Comparison of ENCODE assay signal across 9 cellular contexts in the genomic region with DNA sequence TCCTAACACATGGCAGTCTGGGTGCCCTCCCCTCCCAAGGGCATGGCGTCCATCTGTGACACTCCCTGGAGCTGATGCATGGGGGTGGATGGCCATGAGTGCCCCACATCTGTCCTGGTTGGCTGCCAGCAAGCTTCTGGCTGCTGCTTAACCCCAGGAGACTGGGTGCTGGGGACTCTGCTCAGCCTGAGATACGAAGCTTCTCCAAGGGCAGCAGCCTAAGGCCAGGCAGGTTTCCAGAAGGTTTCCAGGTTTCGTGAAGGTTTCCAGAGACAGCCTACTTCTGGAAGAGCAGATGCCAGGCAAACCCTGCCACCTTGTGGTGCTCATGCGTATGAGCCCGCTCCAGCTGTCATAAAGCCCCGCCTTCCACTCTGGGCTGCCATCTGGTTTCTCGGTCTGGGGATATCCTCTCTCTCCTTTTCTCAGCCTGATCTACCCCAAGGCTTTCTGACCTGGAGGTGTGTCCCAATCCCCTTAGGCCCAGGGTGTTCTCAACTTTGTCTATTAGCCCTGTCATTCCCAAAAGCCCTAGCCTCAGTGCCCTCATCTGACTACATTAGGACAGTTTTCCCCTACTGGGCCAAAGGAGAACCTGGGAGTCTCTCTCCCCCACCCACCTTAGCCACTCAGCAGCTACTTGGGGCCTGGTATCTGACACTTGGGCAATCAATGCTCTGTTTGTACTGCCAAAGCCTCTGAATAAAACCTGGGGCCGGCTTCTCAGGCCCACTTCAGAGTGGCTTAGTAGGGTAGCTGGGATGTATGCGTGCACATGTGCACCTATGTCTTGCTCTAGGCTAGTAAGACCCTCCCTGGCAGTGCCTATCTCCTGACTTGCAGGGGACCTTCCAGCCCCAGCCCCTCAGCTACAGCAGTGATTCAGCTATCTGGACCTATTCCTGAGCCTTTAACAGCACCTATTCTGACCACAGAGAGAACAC. TPM values are rescaled to one million over a fixed set of nuclear protein-coding genes. Genes with fewer than 3 reads are reported as not detected.
DNase-seq lines count a peak whose midpoint lies in the region; ATAC-seq and TF ChIP-seq lines count a peak whose summit lies in the region.
"Had no signal": no experiment of that assay in that cellular context is flagged by ENCODE, and none has a peak within 500 bp of the region (broad histone marks: within the 10 kb centered on the region; RNA-seq: fewer than 3 reads in every experiment).

No MANE protein-coding gene starts in this region.

- no peak overlapping the region for H3K9ac ChIP-seq in neuronal stem cell (ENCODE audit: low read depth, low read length, poor library complexity)

- no peak overlapping the region for H4K8ac ChIP-seq in neuronal stem cell (ENCODE audit: low read depth, low read length)

- WGBS in neuronal stem cell (ENCODE audit: extremely low coverage in 2 of 2, insufficient read length in 2 of 2, insufficient replicate concordance in 1 of 2), 2 donors: no CpG with 5 or more reads among the region's 9 CpGs

- no peaks in the 10 kb centered on the region for H3K79me1 ChIP-seq in neuronal stem cell (ENCODE audit: low read depth, low read length)

- H3K23ac ChIP-seq in neuronal stem cell (ENCODE audit: low read depth, low read length, poor library complexity): no peak overlapping the region

- H2BK12ac ChIP-seq in neuronal stem cell (ENCODE audit: low read length): no peak overlapping the region

- H2AK5ac ChIP-seq in neuronal stem cell (ENCODE audit: low read depth, low read length): no peak overlapping the region

- no peak overlapping the region for H3K27ac ChIP-seq in neuronal stem cell (replicated peaks; ENCODE audit: low read length)
- H3K27ac ChIP-seq: vagina had no signal

- TF ChIP-seq CTCF in GM20000 (IDR thresholded peaks at IDR 0.05; ENCODE audit: extremely low read depth, missing control alignments) (peak; percentile 57), fibroblast of mammary gland (conservative IDR thresholded peaks at IDR 0.05; ENCODE audit: control insufficient read depth, insufficient read depth, low read depth, low read length) (peak; percentile 77)

- H3K14ac ChIP-seq in neuronal stem cell (ENCODE audit: low read length): no peak overlapping the region

- no peaks in the 10 kb centered on the region for H3K9me3 ChIP-seq in neuronal stem cell (replicated peaks in 1 of 2; ENCODE audit: control insufficient read depth in 2 of 2, insufficient read depth in 1 of 2, low read depth in 1 of 2, low read length in 2 of 2)
- H3K9me3 ChIP-seq: vagina had no signal

- H4K91ac ChIP-seq in neuronal stem cell (ENCODE audit: low read depth, low read length, poor library complexity): no peak overlapping the region

- no peak overlapping the region for H2BK5ac ChIP-seq in neuronal stem cell (ENCODE audit: low read length)

- H3K4ac ChIP-seq in neuronal stem cell (ENCODE audit: low read length): no peak overlapping the region

- no peak overlapping the region for H2BK120ac ChIP-seq in neuronal stem cell (ENCODE audit: low read depth, low read length)

- ATAC-seq in HG03520 (IDR thresholded peaks at IDR 0.05; ENCODE audit: unreplicated experiment): peak; percentile 94

- no peak overlapping the region for H2BK15ac ChIP-seq in neuronal stem cell (ENCODE audit: low read length)

- peak; percentile 61 for DNase-seq in DMS53 treated with DMSO at 0.1 percent for 48 hours (lab: John Stamatoyannopoulos, UW; ENCODE audit: unreplicated experiment)
- DNase-seq in GM20000 (ENCODE audit: low spot score): peak; percentile 50
- DNase-seq in NCI-H524 (lab: John Stamatoyannopoulos, UW): peak; percentile 96 to 98
- peak; percentile 38 for DNase-seq in activated CD8-positive, alpha-beta memory T cell treated with anti-CD3 and anti-CD28 coated beads, Interleukin-2, amount 50 U/mL, for 4 hours
- DNase-seq in fibroblast of mammary gland (ENCODE audit: low read depth): peak; percentile 71
- peak; percentile 44 for DNase-seq in neuronal stem cell (ENCODE audit: low spot score)
- DNase-seq in GOT3 (lab: John Stamatoyannopoulos, UW): no peak

- no peak overlapping the region for H3K4me2 ChIP-seq in neuronal stem cell (ENCODE audit: insufficient read depth, low read length, poor library complexity, severe bottlenecking)

- H2AFZ ChIP-seq in neuronal stem cell (ENCODE audit: low read length): no peak overlapping the region

- H3K27me3 ChIP-seq in neuronal stem cell (ENCODE audit: control insufficient read depth in 3 of 3, insufficient read depth in 3 of 3, low read depth in 1 of 3, low read length in 3 of 3): no peaks in the 10 kb centered on the region
- H3K27me3 ChIP-seq: vagina had no signal

- H3K4me1 ChIP-seq in neuronal stem cell (ENCODE audit: control insufficient read depth in 2 of 2, insufficient read depth in 1 of 2, low read depth in 1 of 2, low read length in 2 of 2): peaks cover 0 to 2% of the 10 kb centered on the region in 2 donors

- H3K18ac ChIP-seq in neuronal stem cell (ENCODE audit: low read length): no peak overlapping the region

- peaks cover 19 to 30% of the 10 kb centered on the region in 2 donors for H3K36me3 ChIP-seq in neuronal stem cell (replicated peaks in 1 of 2; ENCODE audit: control insufficient read depth in 2 of 2, insufficient read depth in 2 of 2, low read length in 2 of 2)

- H3K4me3 ChIP-seq in fibroblast of mammary gland (ENCODE audit: control insufficient read depth, low read depth, low read length): no peak overlapping the region
- no peak overlapping the region for H3K4me3 ChIP-seq in neuronal stem cell (ENCODE audit: low read length in 2 of 2)
- H3K4me3 ChIP-seq: vagina had no signal

RNA-seq across cellular contexts. Expression of a gene that starts 12.0 kb away (rescaled TPM):
- polyA plus RNA-seq in neuronal stem cell (2013, experiment 1 of 2): 26.2 TPM
- polyA plus RNA-seq in neuronal stem cell (2013, experiment 2 of 2): 25.7 TPM

RNA-seq across cellular contexts. Expression of a gene that starts 12.4 kb away (rescaled TPM):
- polyA plus RNA-seq in neuronal stem cell (2013, experiment 1 of 2): 31.3 TPM
- polyA plus RNA-seq in neuronal stem cell (2013, experiment 2 of 2): 29.5 TPM
